Comparison of ENCODE assay signal across 23 cellular contexts in the genomic region with DNA sequence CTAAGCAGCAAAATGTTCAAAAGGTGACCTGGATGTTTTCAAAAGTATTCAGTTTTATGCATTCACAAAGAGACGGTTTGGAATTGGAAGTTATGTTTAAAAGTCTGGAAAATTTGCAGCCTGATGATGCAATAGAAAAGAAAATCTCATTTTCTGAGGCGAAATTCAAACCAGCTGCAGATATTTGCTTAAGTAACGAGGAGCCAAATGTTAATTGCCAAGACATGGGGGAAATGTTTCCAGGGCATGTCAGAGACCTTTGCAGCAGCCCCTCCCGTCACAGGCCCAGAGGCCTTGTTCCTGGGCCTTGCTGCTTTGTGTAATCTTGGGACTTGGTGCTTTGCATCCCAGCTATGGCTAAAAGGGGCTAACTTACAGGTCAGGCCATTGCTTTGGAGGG.
"Had no signal": no experiment of that assay in that cellular context is flagged by ENCODE, and none has a peak within 500 bp of the region (broad histone marks: within the 10 kb centered on the region; RNA-seq: fewer than 3 reads in every experiment).

No MANE protein-coding gene starts in this region.

- H3K36me3 ChIP-seq: cardiac muscle cell had no signal

- H3K27ac ChIP-seq: cardiac muscle cell had no signal

- ATAC-seq: activated CD8-positive, alpha-beta T cell treated with anti-CD3 and anti-CD28 coated beads, Interleukin-2, amount 10 ng/mL, durations not matched to agents 7 days and 5 days; activated naive CD4-positive, alpha-beta T cell treated with anti-CD3 and anti-CD28 coated beads, Interleukin-2, amount 50 U/mL, for 72 hours; activated naive CD8-positive, alpha-beta T cell treated with anti-CD3 and anti-CD28 coated beads, Interleukin-2, amount 50 U/mL, for 24 hours; PC-3; WTC11 had no signal

- H3K4me3 ChIP-seq: cardiac muscle cell had no signal

- DNase-seq: activated CD4-positive, alpha-beta T cell treated with anti-CD3 and anti-CD28 coated beads for 48 hours; activated CD4-positive, alpha-beta T cell treated with anti-CD3 and anti-CD28 coated beads, Interleukin-2, amount 50 U/mL, for 4 hours; activated CD4-positive, CD25-positive, alpha-beta regulatory T cell treated with anti-CD3 and anti-CD28 coated beads, Interleukin-2, amount 50 U/mL, for 72 hours; activated CD8-positive, alpha-beta memory T cell treated with anti-CD3 and anti-CD28 coated beads, Interleukin-2, amount 50 U/mL, for 48 hours; activated CD8-positive, alpha-beta T cell treated with anti-CD3 and anti-CD28 coated beads, Interleukin-2, amount 10 ng/mL, durations not matched to agents 7 days and 5 days; activated effector memory CD4-positive, alpha-beta T cell treated with anti-CD3 and anti-CD28 coated beads, Interleukin-2, amount 50 U/mL, for 16 hours; activated naive CD4-positive, alpha-beta T cell treated with Interleukin-2 at 50 U/mL for 16 hours; activated naive CD8-positive, alpha-beta T cell treated with anti-CD3 and anti-CD28 coated beads, Interleukin-2, amount 50 U/mL, for 24 hours; activated T-cell treated with anti-CD3 and anti-CD28 coated beads, Interleukin-2, amount 50 U/mL, for 1 hour; amygdala; Kasumi-1; NCI-H1092; NCI-H1417; NCI-H2029; NCI-H2107; NCI-H2171 treated with DMSO at 0.1 percent for 48 hours; NCI-H226; NCI-H526; PC-3; SHP77 treated with DMSO at 0.1 percent for 48 hours had no signal
